In genomic region chr4:16942491-16942890, GRCh38 we compare ENCODE assay signal across 33 cellular contexts. TPM values are rescaled to one million over a fixed set of nuclear protein-coding genes. Genes with fewer than 3 reads are reported as not detected.
"Had no signal": no experiment of that assay in that cellular context is flagged by ENCODE, and none has a peak within 500 bp of the region (broad histone marks: within the 10 kb centered on the region; RNA-seq: fewer than 3 reads in every experiment).

No MANE protein-coding gene starts in this region.

- H3K27ac ChIP-seq: adrenal gland, cardiac muscle cell, colonic mucosa, dorsolateral prefrontal cortex, neutrophil, ovary, uterus had no signal

- DNase-seq: activated CD4-positive, alpha-beta T cell treated with anti-CD3 and anti-CD28 coated beads for 4 hours; activated CD4-positive, alpha-beta T cell treated with anti-CD3 and anti-CD28 coated beads, Interleukin-2, amount 50 U/mL, for 4 hours; activated effector memory CD4-positive, alpha-beta T cell treated with anti-CD3 and anti-CD28 coated beads, Interleukin-2, amount 50 U/mL, for 16 hours; activated naive CD4-positive, alpha-beta T cell treated with anti-CD3 and anti-CD28 coated beads for 36 hours; activated naive CD8-positive, alpha-beta T cell treated with anti-CD3 and anti-CD28 coated beads for 36 hours; activated T-cell treated with anti-CD3 and anti-CD28 coated beads for 4 hours; adrenal gland; aorta; cerebellar nuclear complex; colonic mucosa; dorsolateral prefrontal cortex; effector memory CD4-positive, alpha-beta T cell; islet precursor cell; left cardiac atrium; left ventricle myocardium superior; mucosa of descending colon; ovary; retina; small intestine; stimulated activated CD4-positive, alpha-beta T cell treated with anti-CD3 and anti-CD28 coated beads, Interleukin-4, amount 100 ng/mL, for 24 hours; substantia nigra; uterus had no signal

- H3K36me3 Mint-ChIP-seq: activated naive CD8-positive, alpha-beta T cell treated with anti-CD3 and anti-CD28 coated beads for 36 hours; brain; natural killer cell treated with Interleukin-12 subunit alpha and Interleukin-12 subunit beta and Interleukin-15 and Interleukin-18, amount 100 ng/mL, for 72 hours; stimulated activated effector memory CD8-positive, alpha-beta T cell treated with anti-CD3 and anti-CD28 coated beads, Interleukin-12 subunit alpha, Interleukin-12 subunit beta, amount 100 ng/mL, for 72 hours; type B pancreatic cell had no signal

- H3K27me3 ChIP-seq: adrenal gland, cardiac muscle cell, colonic mucosa, dorsolateral prefrontal cortex, neutrophil, ovary, uterus had no signal

- H3K27ac Mint-ChIP-seq: activated naive CD4-positive, alpha-beta T cell treated with anti-CD3 and anti-CD28 coated beads for 36 hours; activated naive CD8-positive, alpha-beta T cell treated with anti-CD3 and anti-CD28 coated beads for 36 hours; activated T-helper 1 cell treated with anti-CD3 and anti-CD28 coated beads, Interleukin-12 subunit alpha, Interleukin-12 subunit beta, Interleukin-2, Interleukin-4 antibody, amounts not matched to agents 30 ng/mL and 10 ng/mL and 1 ng/mL, durations not matched to agents 14 hours and 24 hours and 36 hours; brain; natural killer cell treated with Interleukin-12 subunit alpha and Interleukin-12 subunit beta and Interleukin-15 and Interleukin-18, amount 100 ng/mL, for 72 hours; progenitor cell of endocrine pancreas; stimulated activated effector memory CD8-positive, alpha-beta T cell treated with anti-CD3 and anti-CD28 coated beads, Interleukin-12 subunit alpha, Interleukin-12 subunit beta, amount 100 ng/mL, for 72 hours; stimulated activated naive CD8-positive, alpha-beta T cell treated with anti-CD3 and anti-CD28 coated beads, Interleukin-15, Interleukin-2, amounts not matched to agents 100 ng/mL and 50 ng/mL, for 24 hours; type B pancreatic cell had no signal

- H3K27me3 Mint-ChIP-seq: brain had no signal

- H3K4me3 Mint-ChIP-seq: activated naive CD4-positive, alpha-beta T cell treated with anti-CD3 and anti-CD28 coated beads for 36 hours; activated naive CD8-positive, alpha-beta T cell treated with anti-CD3 and anti-CD28 coated beads for 36 hours; activated T-helper 1 cell treated with anti-CD3 and anti-CD28 coated beads, Interleukin-12 subunit alpha, Interleukin-12 subunit beta, Interleukin-2, Interleukin-4 antibody, amounts not matched to agents 30 ng/mL and 10 ng/mL and 1 ng/mL, durations not matched to agents 14 hours and 24 hours and 36 hours; brain; natural killer cell treated with Interleukin-12 subunit alpha and Interleukin-12 subunit beta and Interleukin-15 and Interleukin-18, amount 100 ng/mL, for 72 hours; stimulated activated effector memory CD8-positive, alpha-beta T cell treated with anti-CD3 and anti-CD28 coated beads, Interleukin-12 subunit alpha, Interleukin-12 subunit beta, amount 100 ng/mL, for 72 hours; stimulated activated naive CD8-positive, alpha-beta T cell treated with anti-CD3 and anti-CD28 coated beads, Interleukin-15, Interleukin-2, amounts not matched to agents 100 ng/mL and 50 ng/mL, for 24 hours; type B pancreatic cell had no signal

- H3K4me1 ChIP-seq: adrenal gland, colonic mucosa, uterus had no signal

- H3K4me3 ChIP-seq: adrenal gland, cardiac muscle cell, colonic mucosa, dorsolateral prefrontal cortex, mucosa of descending colon, ovary, uterus had no signal

- H3K9me3 Mint-ChIP-seq: activated naive CD4-positive, alpha-beta T cell treated with anti-CD3 and anti-CD28 coated beads for 36 hours; activated T-helper 1 cell treated with anti-CD3 and anti-CD28 coated beads, Interleukin-12 subunit alpha, Interleukin-12 subunit beta, Interleukin-2, Interleukin-4 antibody, amounts not matched to agents 30 ng/mL and 10 ng/mL and 1 ng/mL, durations not matched to agents 14 hours and 24 hours and 36 hours; natural killer cell treated with Interleukin-12 subunit alpha and Interleukin-12 subunit beta and Interleukin-15 and Interleukin-18, amount 100 ng/mL, for 72 hours; stimulated activated effector memory CD8-positive, alpha-beta T cell treated with anti-CD3 and anti-CD28 coated beads, Interleukin-12 subunit alpha, Interleukin-12 subunit beta, amount 100 ng/mL, for 72 hours had no signal

- H3K36me3 ChIP-seq: adrenal gland, cardiac muscle cell, colonic mucosa, neutrophil, ovary, uterus had no signal

- ATAC-seq: left cardiac atrium; left ventricle myocardium superior; mucosa of descending colon; natural killer cell treated with Interleukin-12 subunit alpha and Interleukin-12 subunit beta and Interleukin-15 and Interleukin-18, amount 100 ng/mL, for 72 hours; sciatic nerve; stimulated activated effector memory CD8-positive, alpha-beta T cell treated with anti-CD3 and anti-CD28 coated beads, Interleukin-12 subunit alpha, Interleukin-12 subunit beta, amount 100 ng/mL, for 72 hours had no signal

- H3K4me1 Mint-ChIP-seq: activated naive CD8-positive, alpha-beta T cell treated with anti-CD3 and anti-CD28 coated beads for 36 hours; brain; stimulated activated effector memory CD8-positive, alpha-beta T cell treated with anti-CD3 and anti-CD28 coated beads, Interleukin-12 subunit alpha, Interleukin-12 subunit beta, amount 100 ng/mL, for 72 hours had no signal

RNA-seq across cellular contexts. Expression of gene LDB2, which starts 44.0 kb away (rescaled TPM):
- total RNA-seq: activated naive CD4-positive, alpha-beta T cell treated with anti-CD3 and anti-CD28 coated beads for 36 hours; activated naive CD8-positive, alpha-beta T cell treated with anti-CD3 and anti-CD28 coated beads for 36 hours; activated T-helper 1 cell treated with anti-CD3 and anti-CD28 coated beads, Interleukin-12 subunit alpha, Interleukin-12 subunit beta, Interleukin-2, Interleukin-4 antibody, amounts not matched to agents 30 ng/mL and 10 ng/mL and 1 ng/mL, durations not matched to agents 14 hours and 24 hours and 36 hours; myocyte; progenitor cell of endocrine pancreas had no signal
